In the genomic region with DNA sequence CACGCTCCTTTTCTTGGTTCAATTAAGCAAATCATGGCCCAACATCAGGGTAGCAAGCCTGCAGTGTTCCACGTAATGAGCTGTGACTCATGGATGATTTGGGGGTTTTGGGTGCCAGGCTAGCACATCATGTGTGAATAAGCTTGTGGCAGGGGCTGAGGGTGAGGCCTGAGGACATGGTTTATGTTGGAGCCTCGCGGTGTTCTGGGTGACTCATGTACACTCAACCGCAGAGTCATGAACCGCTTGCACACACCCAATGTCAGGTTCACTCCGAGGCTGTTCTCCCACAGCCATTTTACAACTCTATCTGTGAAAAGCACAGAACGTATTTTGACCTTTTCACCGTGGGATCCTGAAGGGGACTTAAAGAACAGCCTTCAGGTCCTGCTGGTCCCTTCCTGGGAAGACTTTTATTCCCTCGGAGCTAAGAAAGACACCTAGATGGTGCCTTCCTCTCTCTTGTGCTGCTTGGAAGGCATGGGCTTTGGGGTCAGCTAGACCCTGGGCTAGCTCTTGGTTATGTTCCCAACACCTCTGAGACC, we compare ENCODE assay signal across 8 cellular contexts.
DNase-seq lines count a peak whose midpoint lies in the region; ATAC-seq lines count a peak whose summit lies in the region.

No MANE protein-coding gene starts in this region.

- H3K4me3 Mint-ChIP-seq in dendritic cell treated with granulocyte-macrophage colony-stimulating factor and Interleukin-4, amounts not matched to agents 40 ng/mL and 50 ng/mL, for 4 days, result peak overlapping the region; percentile 37

- peaks cover 61% of the 10 kb centered on the region for H3K4me1 Mint-ChIP-seq in dendritic cell treated with granulocyte-macrophage colony-stimulating factor and Interleukin-4, amounts not matched to agents 40 ng/mL and 50 ng/mL, for 4 days (ENCODE audit: low read depth)

- H3K27ac Mint-ChIP-seq in dendritic cell treated with granulocyte-macrophage colony-stimulating factor and Interleukin-4, amounts not matched to agents 40 ng/mL and 50 ng/mL, for 4 days, result peak overlapping the region; percentile 95

- H3K27me3 Mint-ChIP-seq in dendritic cell treated with granulocyte-macrophage colony-stimulating factor and Interleukin-4, amounts not matched to agents 40 ng/mL and 50 ng/mL, for 4 days, result no peaks in the 10 kb centered on the region

- DNase-seq in SIG-M5 (lab: John Stamatoyannopoulos, UW) (peak; percentile 98), NCI-H510A (lab: John Stamatoyannopoulos, UW) (no peak), superior temporal gyrus (ENCODE audit: extremely low spot score) (no peak), NCI-H1694 treated with DMSO at 0.1 percent for 48 hours (lab: John Stamatoyannopoulos, UW) (no peak)
- DNase-seq in stimulated activated CD4-positive, alpha-beta T cell treated with anti-CD3 and anti-CD28 coated beads, Interleukin-15, amount 100 ng/mL, for 24 hours, result peak; percentile 31

- H3K9me3 Mint-ChIP-seq in dendritic cell treated with granulocyte-macrophage colony-stimulating factor and Interleukin-4, amounts not matched to agents 40 ng/mL and 50 ng/mL, for 4 days, result no peaks in the 10 kb centered on the region

- H3K36me3 Mint-ChIP-seq in dendritic cell treated with granulocyte-macrophage colony-stimulating factor and Interleukin-4, amounts not matched to agents 40 ng/mL and 50 ng/mL, for 4 days (ENCODE audit: low read depth), result peaks cover 4% of the 10 kb centered on the region

- ATAC-seq in GM18520 (IDR thresholded peaks at IDR 0.05; ENCODE audit: unreplicated experiment), result peak; percentile 92
- ATAC-seq in GM21737 (IDR thresholded peaks at IDR 0.05; ENCODE audit: unreplicated experiment), result no peak

- intact Hi-C loops in dendritic cell treated with granulocyte-macrophage colony-stimulating factor and Interleukin-4, amounts not matched to agents 40 ng/mL and 50 ng/mL, for 4 days (cut with micrococcal nuclease), result loop anchor here (2.0 kb wide), 3 partner anchors 33 to 141 kb away; no protein-coding TSS in a partner anchor

Comparison
In these comparisons a context has a peak if more than half of its experiments do, and no peak if none do; other contexts are left out.
1. DNase-seq: peak in SIG-M5 (single experiment) and stimulated activated CD4-positive, alpha-beta T cell treated with anti-CD3 and anti-CD28 coated beads, Interleukin-15, amount 100 ng/mL, for 24 hours (single experiment); none in NCI-H510A (single experiment), superior temporal gyrus (single experiment) and NCI-H1694 treated with DMSO at 0.1 percent for 48 hours (single experiment).